Comparison of ENCODE assay signal across 16 cellular contexts in genomic region chr5:42759456-42759855, GRCh38. TPM values are rescaled to one million over a fixed set of nuclear protein-coding genes. Genes with fewer than 3 reads are reported as not detected.
DNase-seq lines count a peak whose midpoint lies in the region; ATAC-seq and TF ChIP-seq lines count a peak whose summit lies in the region.
"Had no signal": no experiment of that assay in that cellular context is flagged by ENCODE, and none has a peak within 500 bp of the region (broad histone marks: within the 10 kb centered on the region; RNA-seq: fewer than 3 reads in every experiment).

No MANE protein-coding gene starts in this region.

- no peaks in the 10 kb centered on the region for H3K9me3 Mint-ChIP-seq in activated naive CD4-positive, alpha-beta T cell treated with anti-CD3 and anti-CD28 coated beads, Interleukin-2, amount 50 U/mL, for 72 hours
- peaks cover 3% of the 10 kb centered on the region for H3K9me3 Mint-ChIP-seq in chondrocyte (ENCODE audit: low read depth)
- H3K9me3 Mint-ChIP-seq: HFFc6, IgD-negative memory B cell had no signal

- peak; percentile 23 for DNase-seq in COLO829 (ENCODE audit: low spot score)
- peak; percentile 20 for DNase-seq in RKO (ENCODE audit: low spot score)
- DNase-seq in brain microvascular endothelial cell, result peak; percentile 43
- DNase-seq in foreskin fibroblast, result peak; percentile 7 to 14
- DNase-seq in aorta, result no peak
- no peak for DNase-seq in activated naive CD4-positive, alpha-beta T cell treated with anti-CD3 and anti-CD28 coated beads, Interleukin-2, amount 50 U/mL, for 72 hours (ENCODE audit: low spot score in 2 of 2)
- DNase-seq in HK-2 (ENCODE audit: unreplicated experiment), result no peak
- DNase-seq in chondrocyte (ENCODE audit: low spot score), result no peak
- DNase-seq: C1 segment of cervical spinal cord, HFFc6, MV-4-11, NCI-H1417, NCI-H1930, NCI-H69 had no signal

- peaks cover 17% of the 10 kb centered on the region for H3K27me3 Mint-ChIP-seq in chondrocyte (ENCODE audit: low read depth)

- no peak for TF ChIP-seq CTCF in brain microvascular endothelial cell (IDR thresholded peaks at IDR 0.05; ENCODE audit: low read depth, low read length, missing control alignments)
- TF ChIP-seq CTCF in foreskin fibroblast (IDR thresholded peaks at IDR 0.05; ENCODE audit: low read depth, low read length), result no peak
- TF ChIP-seq CTCF in chondrocyte (IDR thresholded peaks at IDR 0.05), result no peak

- H3K4me3 Mint-ChIP-seq in chondrocyte (ENCODE audit: unreplicated experiment), result no peak overlapping the region
- H3K4me3 Mint-ChIP-seq: HFFc6, IgD-negative memory B cell had no signal

- in situ Hi-C loops in brain microvascular endothelial cell (cut with HindIII; ENCODE audit: low pct_ligation_motif_present, low sequenced_read_pairs), result no loop called here

- no peaks in the 10 kb centered on the region for H3K36me3 ChIP-seq in brain microvascular endothelial cell (replicated peaks)
- H3K36me3 ChIP-seq in aorta (ENCODE audit: control insufficient read depth in 1 of 2, insufficient read depth in 2 of 2, low read length in 1 of 2), result no peaks in the 10 kb centered on the region

- H3K27ac Mint-ChIP-seq in activated naive CD4-positive, alpha-beta T cell treated with anti-CD3 and anti-CD28 coated beads, Interleukin-2, amount 50 U/mL, for 72 hours, result no peak overlapping the region
- H3K27ac Mint-ChIP-seq in chondrocyte (ENCODE audit: unreplicated experiment), result no peak overlapping the region
- H3K27ac Mint-ChIP-seq: HFFc6, IgD-negative memory B cell had no signal

- no peaks in the 10 kb centered on the region for H3K9me3 ChIP-seq in aorta (ENCODE audit: control insufficient read depth, low read length)
- H3K9me3 ChIP-seq: A549 had no signal

- no peaks in the 10 kb centered on the region for H3K27me3 ChIP-seq in brain microvascular endothelial cell (replicated peaks)
- no peaks in the 10 kb centered on the region for H3K27me3 ChIP-seq in aorta (ENCODE audit: control insufficient read depth in 1 of 2, insufficient read depth in 2 of 2, low read length in 1 of 2)

- intact Hi-C loops in aorta (cut with DNase I), result no loop called here

- H3K36me3 Mint-ChIP-seq in activated naive CD4-positive, alpha-beta T cell treated with anti-CD3 and anti-CD28 coated beads, Interleukin-2, amount 50 U/mL, for 72 hours, result no peaks in the 10 kb centered on the region
- H3K36me3 Mint-ChIP-seq in chondrocyte (ENCODE audit: low read depth), result no peaks in the 10 kb centered on the region
- H3K36me3 Mint-ChIP-seq: IgD-negative memory B cell had no signal

- ATAC-seq in aorta (ENCODE audit: low FRiP score), result no peak
- ATAC-seq in activated naive CD4-positive, alpha-beta T cell treated with anti-CD3 and anti-CD28 coated beads, Interleukin-2, amount 50 U/mL, for 72 hours, result no peak
- ATAC-seq: A549 had no signal

- 90 to 92% methylated on average over 2 of the region's 2 CpGs for WGBS in aorta, 2 donors

- H3K27ac ChIP-seq in brain microvascular endothelial cell (no peak overlapping the region), aorta (ENCODE audit: low read depth in 1 of 2, low read length in 2 of 2) (no peak overlapping the region)
- H3K27ac ChIP-seq: A549 had no signal

- H3K4me1 ChIP-seq in aorta (ENCODE audit: control insufficient read depth in 1 of 2, insufficient read depth in 2 of 2, low read length in 2 of 2), result no peaks in the 10 kb centered on the region
- H3K4me1 ChIP-seq: A549 had no signal

- H3K4me1 Mint-ChIP-seq in chondrocyte (ENCODE audit: low read depth), result no peaks in the 10 kb centered on the region

- no peak overlapping the region for H3K4me3 ChIP-seq in brain microvascular endothelial cell (ENCODE audit: low read depth, low read length)
- no peak overlapping the region for H3K4me3 ChIP-seq in foreskin fibroblast (ENCODE audit: low read depth in 1 of 2, low read length in 2 of 2)
- no peak overlapping the region for H3K4me3 ChIP-seq in aorta (ENCODE audit: low read length in 2 of 2)
- H3K4me3 ChIP-seq: A549 had no signal

RNA-seq across cellular contexts. Expression of gene CCDC152, which starts 2.8 kb away (rescaled TPM):
- 1 to 10 TPM in 1 of 2 donors, under 1 TPM in 1; 0.78 to 1.4 TPM for total RNA-seq in aorta
- polyA plus RNA-seq in aorta, result 1 to 10 TPM; 1.6 to 3.5 TPM
- total RNA-seq in activated naive CD4-positive, alpha-beta T cell treated with anti-CD3 and anti-CD28 coated beads, Interleukin-2, amount 50 U/mL, for 72 hours, result 1 to 10 TPM; 1.3 to 9.0 TPM
- total RNA-seq in chondrocyte, result not detected in 3 replicates
- polyA plus RNA-seq: A549 had no signal

RNA-seq across cellular contexts. Expression of gene SELENOP, which starts 52.2 kb away (rescaled TPM):
- total RNA-seq in aorta, result 100 to 1,000 TPM; 219 to 580 TPM
- polyA plus RNA-seq in aorta, result 100 to 1,000 TPM in 1 of 2 donors, 10 to 100 TPM in 1; 44.5 to 548 TPM
- not detected for total RNA-seq in activated naive CD4-positive, alpha-beta T cell treated with anti-CD3 and anti-CD28 coated beads, Interleukin-2, amount 50 U/mL, for 72 hours
- 0.20 to 18.9 TPM (median 0.33 TPM) in 3 replicates for total RNA-seq in chondrocyte
- polyA plus RNA-seq: IgD-negative memory B cell had no signal

Comparison
In these comparisons a context has a peak if more than half of its experiments do, and no peak if none do; other contexts are left out.
1. DNase-seq: peak in COLO829 (single experiment), RKO (single experiment), brain microvascular endothelial cell (single experiment) and foreskin fibroblast (2 of 2); none in aorta (0 of 2), activated naive CD4-positive, alpha-beta T cell treated with anti-CD3 and anti-CD28 coated beads, Interleukin-2, amount 50 U/mL, for 72 hours (0 of 2), HK-2 (single experiment) and chondrocyte (single experiment).
2. RNA of gene SELENOP, which starts 52.2 kb away (total RNA-seq): 219 to 580 TPM in aorta; 0.20 to 18.9 TPM in chondrocyte and not detected in activated naive CD4-positive, alpha-beta T cell treated with anti-CD3 and anti-CD28 coated beads, Interleukin-2, amount 50 U/mL, for 72 hours; every median in the first group is over 10 times any median in the second.